Comparison of ENCODE assay signal across 7 cellular contexts in genomic region chr19:54775830-54776229, GRCh38. TPM values are rescaled to one million over a fixed set of nuclear protein-coding genes. Genes with fewer than 3 reads are reported as not detected.
"Had no signal": no experiment of that assay in that cellular context is flagged by ENCODE, and none has a peak within 500 bp of the region (broad histone marks: within the 10 kb centered on the region; RNA-seq: fewer than 3 reads in every experiment).

No MANE protein-coding gene starts in this region.

RNA-seq across cellular contexts. Expression of gene KIR2DL1, which starts 6.2 kb away (rescaled TPM):
- total RNA-seq: GM23248, GM23338, H1, H4, H7, H9, HFFc6 had no signal

RNA-seq across cellular contexts. Expression of gene KIR2DL4, which starts 27.6 kb away (rescaled TPM):
- total RNA-seq: GM23248, GM23338, H1, H4, H7, H9, HFFc6 had no signal

RNA-seq across cellular contexts. Expression of gene KIR2DL3, which starts 37.5 kb away (rescaled TPM):
- total RNA-seq: GM23248, GM23338, H1, H4, H7, H9, HFFc6 had no signal

RNA-seq across cellular contexts. Expression of gene KIR3DL1, which starts 40.4 kb away (rescaled TPM):
- total RNA-seq: GM23248, GM23338, H1, H4, H7, H9, HFFc6 had no signal

RNA-seq across cellular contexts. Expression of gene KIR3DL3, which starts 51.6 kb away (rescaled TPM):
- total RNA-seq: GM23248, GM23338, H1, H4, H7, H9, HFFc6 had no signal
